Comparison of ENCODE assay signal across 16 cellular contexts in the genomic region with DNA sequence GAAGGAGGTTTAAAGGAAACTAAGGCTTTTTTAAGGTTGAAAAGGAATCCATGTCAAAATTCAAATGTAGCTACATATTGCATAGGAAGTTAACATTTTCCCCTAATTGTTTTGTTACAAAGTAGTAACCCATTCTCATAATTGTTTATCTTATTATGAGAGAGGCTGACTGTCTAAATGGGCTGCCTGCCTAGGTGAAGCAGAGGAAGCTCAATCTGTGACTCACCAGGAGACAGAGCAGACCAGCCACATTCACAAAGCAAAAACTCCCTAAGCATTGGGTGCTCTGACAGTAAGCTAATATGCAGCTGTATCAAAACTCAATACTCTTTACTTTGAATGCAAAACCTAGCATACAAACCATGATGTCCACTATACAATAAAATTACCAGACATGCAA.
DNase-seq lines count a peak whose midpoint lies in the region; ATAC-seq and TF ChIP-seq lines count a peak whose summit lies in the region.
"Had no signal": no experiment of that assay in that cellular context is flagged by ENCODE, and none has a peak within 500 bp of the region (broad histone marks: within the 10 kb centered on the region; RNA-seq: fewer than 3 reads in every experiment).

No MANE protein-coding gene starts in this region.

- DNase-seq in GM23248 (peak; percentile 93), adrenal gland (peak in 4 of 7 donors; percentile 40 to 67 (median 44)), fibroblast of the aortic adventitia (ENCODE audit: low read depth) (peak; percentile 79), cerebellum (ENCODE audit: low spot score) (no peak)
- no peak for DNase-seq in stimulated activated effector memory CD8-positive, alpha-beta T cell treated with anti-CD3 and anti-CD28 coated beads, Interleukin-12 subunit alpha, Interleukin-12 subunit beta, amount 100 ng/mL, for 72 hours (ENCODE audit: low spot score in 2 of 2)
- no peak for DNase-seq in CD8-positive, alpha-beta memory T cell
- DNase-seq in activated CD4-positive, alpha-beta T cell treated with anti-CD3 and anti-CD28 coated beads, Interleukin-2, amount 50 U/mL, for 4 hours, result no peak
- DNase-seq: activated CD4-positive, alpha-beta T cell treated with anti-CD3 and anti-CD28 coated beads for 1 hour; activated T-cell treated with anti-CD3 and anti-CD28 coated beads, Interleukin-2, amount 50 U/mL, for 4 hours; CD4-positive, alpha-beta T cell; islet precursor cell; NCI-H146; stimulated activated CD4-positive, alpha-beta T cell treated with anti-CD3 and anti-CD28 coated beads, Interleukin-2, amount 100 ng/mL, for 24 hours; T-helper 1 cell had no signal

- no peaks in the 10 kb centered on the region for H3K9me3 Mint-ChIP-seq in stimulated activated effector memory CD8-positive, alpha-beta T cell treated with anti-CD3 and anti-CD28 coated beads, Interleukin-12 subunit alpha, Interleukin-12 subunit beta, amount 100 ng/mL, for 72 hours
- H3K9me3 Mint-ChIP-seq in CD8-positive, alpha-beta memory T cell, result no peaks in the 10 kb centered on the region
- H3K9me3 Mint-ChIP-seq: activated T-cell treated with anti-CD3 and anti-CD28 coated beads, Interleukin-2, amount 50 U/mL, for 4 hours; CD4-positive, alpha-beta T cell had no signal

- no peak for TF ChIP-seq POLR2A in adrenal gland (IDR thresholded peaks at IDR 0.05)

- ATAC-seq in stimulated activated effector memory CD8-positive, alpha-beta T cell treated with anti-CD3 and anti-CD28 coated beads, Interleukin-12 subunit alpha, Interleukin-12 subunit beta, amount 100 ng/mL, for 72 hours, result peak; percentile 63
- ATAC-seq in GM21423 (IDR thresholded peaks at IDR 0.05; ENCODE audit: unreplicated experiment), result no peak

- no peak overlapping the region for H3K4me2 ChIP-seq in GM23248 (ENCODE audit: unreplicated experiment)

- CTCF ChIA-PET in CD8-positive, alpha-beta memory T cell (lab: Charles Lee), result interaction anchor here (1.2 kb wide), 1 partner anchor 8 kb away, joined by 3 read pairs; no protein-coding TSS in a partner anchor

- H3K27ac ChIP-seq in GM23248 (peak overlapping the region; percentile 17; the same call in 1 of the 2 replicates), adrenal gland (no peak overlapping the region)
- H3K27ac ChIP-seq in CD8-positive, alpha-beta memory T cell (ENCODE audit: low read depth, low read length), result no peak overlapping the region

- POLR2A ChIA-PET in CD8-positive, alpha-beta memory T cell (lab: Charles Lee), result no interaction called here

- H3K27me3 ChIP-seq in GM23248 (replicated peaks; ENCODE audit: insufficient read depth) (no peaks in the 10 kb centered on the region), adrenal gland (no peaks in the 10 kb centered on the region)
- H3K27me3 ChIP-seq in CD8-positive, alpha-beta memory T cell (ENCODE audit: insufficient read depth, low read length, poor library complexity, severe bottlenecking), result no peaks in the 10 kb centered on the region

- peaks cover 13% of the 10 kb centered on the region; the same call in 1 of the 2 replicates for H3F3A ChIP-seq in GM23248 (ENCODE audit: insufficient read depth)

- H3K9me2 ChIP-seq in GM23248 (ENCODE audit: insufficient read depth), result no peaks in the 10 kb centered on the region

- no peaks in the 10 kb centered on the region for H3K36me3 ChIP-seq in GM23248 (ENCODE audit: low read depth)
- H3K36me3 ChIP-seq in adrenal gland (replicated peaks in 1 of 2), result no peaks in the 10 kb centered on the region
- no peaks in the 10 kb centered on the region for H3K36me3 ChIP-seq in CD8-positive, alpha-beta memory T cell (ENCODE audit: insufficient read depth, low read length)

- no peaks in the 10 kb centered on the region for H3K9me3 ChIP-seq in GM23248 (ENCODE audit: low read depth)
- H3K9me3 ChIP-seq in adrenal gland (replicated peaks in 1 of 3), result no peaks in the 10 kb centered on the region
- H3K9me3 ChIP-seq in CD8-positive, alpha-beta memory T cell (ENCODE audit: low read length), result no peaks in the 10 kb centered on the region

- H3K27ac Mint-ChIP-seq in stimulated activated effector memory CD8-positive, alpha-beta T cell treated with anti-CD3 and anti-CD28 coated beads, Interleukin-12 subunit alpha, Interleukin-12 subunit beta, amount 100 ng/mL, for 72 hours, result no peak overlapping the region
- no peak overlapping the region for H3K27ac Mint-ChIP-seq in CD8-positive, alpha-beta memory T cell
- H3K27ac Mint-ChIP-seq: CD4-positive, alpha-beta T cell; IgD-negative memory B cell had no signal

- no peaks in the 10 kb centered on the region for H3K36me3 Mint-ChIP-seq in stimulated activated effector memory CD8-positive, alpha-beta T cell treated with anti-CD3 and anti-CD28 coated beads, Interleukin-12 subunit alpha, Interleukin-12 subunit beta, amount 100 ng/mL, for 72 hours
- H3K36me3 Mint-ChIP-seq in CD8-positive, alpha-beta memory T cell, result no peaks in the 10 kb centered on the region

- H3K4me1 ChIP-seq in GM23248 (ENCODE audit: insufficient read depth), result peaks cover 12% of the 10 kb centered on the region
- H3K4me1 ChIP-seq in adrenal gland (replicated peaks in 1 of 2), result no peaks in the 10 kb centered on the region
- no peaks in the 10 kb centered on the region for H3K4me1 ChIP-seq in CD8-positive, alpha-beta memory T cell (ENCODE audit: insufficient read depth, low read length)

- H3K4me3 Mint-ChIP-seq in stimulated activated effector memory CD8-positive, alpha-beta T cell treated with anti-CD3 and anti-CD28 coated beads, Interleukin-12 subunit alpha, Interleukin-12 subunit beta, amount 100 ng/mL, for 72 hours, result no peak overlapping the region
- H3K4me3 Mint-ChIP-seq in CD8-positive, alpha-beta memory T cell, result no peak overlapping the region
- H3K4me3 Mint-ChIP-seq: activated T-cell treated with anti-CD3 and anti-CD28 coated beads, Interleukin-2, amount 50 U/mL, for 4 hours; CD4-positive, alpha-beta T cell; IgD-negative memory B cell had no signal

- no peaks in the 10 kb centered on the region for H4K20me1 ChIP-seq in GM23248 (ENCODE audit: insufficient read depth)

- H3K9ac ChIP-seq in GM23248, result no peak overlapping the region

- in situ Hi-C loops in GM23248 (cut with MboI), result no loop called here

- H3K79me2 ChIP-seq in GM23248 (ENCODE audit: insufficient read depth), result no peaks in the 10 kb centered on the region

- intact Hi-C loops in adrenal gland (cut with DNase I), result no loop called here

- no peaks in the 10 kb centered on the region for H3K4me1 Mint-ChIP-seq in stimulated activated effector memory CD8-positive, alpha-beta T cell treated with anti-CD3 and anti-CD28 coated beads, Interleukin-12 subunit alpha, Interleukin-12 subunit beta, amount 100 ng/mL, for 72 hours
- H3K4me1 Mint-ChIP-seq in CD8-positive, alpha-beta memory T cell, result no peaks in the 10 kb centered on the region

- no peak for TF ChIP-seq CTCF in adrenal gland (IDR thresholded peaks at IDR 0.05)
- no peak for TF ChIP-seq CTCF in fibroblast of the aortic adventitia (IDR thresholded peaks at IDR 0.05; ENCODE audit: insufficient read depth, low read length)

- H3K4me3 ChIP-seq in GM23248, result no peak overlapping the region
- H3K4me3 ChIP-seq in adrenal gland, result no peak overlapping the region
- H3K4me3 ChIP-seq in fibroblast of the aortic adventitia (ENCODE audit: low read depth, low read length), result no peak overlapping the region
- no peak overlapping the region for H3K4me3 ChIP-seq in CD8-positive, alpha-beta memory T cell (ENCODE audit: low read length)

- no peak overlapping the region for H2AFZ ChIP-seq in GM23248

- H3K27me3 Mint-ChIP-seq in CD8-positive, alpha-beta memory T cell, result peaks cover 4 to 29% of the 10 kb centered on the region in 2 donors

Comparison
In these comparisons a context has a peak if more than half of its experiments do, and no peak if none do; other contexts are left out.
1. DNase-seq: peak in GM23248 (single experiment), adrenal gland (4 of 7) and fibroblast of the aortic adventitia (single experiment); none in stimulated activated effector memory CD8-positive, alpha-beta T cell treated with anti-CD3 and anti-CD28 coated beads, Interleukin-12 subunit alpha, Interleukin-12 subunit beta, amount 100 ng/mL, for 72 hours (0 of 2), cerebellum (single experiment), CD8-positive, alpha-beta memory T cell (0 of 5) and activated CD4-positive, alpha-beta T cell treated with anti-CD3 and anti-CD28 coated beads, Interleukin-2, amount 50 U/mL, for 4 hours (0 of 2).